In genomic region chr1:225368036-225368552, GRCh38 we compare ENCODE assay signal across 23 cellular contexts.
"Had no signal": no experiment of that assay in that cellular context is flagged by ENCODE, and none has a peak within 500 bp of the region (broad histone marks: within the 10 kb centered on the region; RNA-seq: fewer than 3 reads in every experiment).

No MANE protein-coding gene starts in this region.

- H3K9me3 Mint-ChIP-seq: mesothelial cell of epicardium; naive B cell; natural killer cell; stimulated activated memory B cell treated with anti-CD40 and anti-IgM and Interleukin-4, amounts not matched to agents 10 μg/mL and 1 μg/mL and 100 μg/mL, for 72 hours; stimulated activated naive CD8-positive, alpha-beta T cell treated with anti-CD3 and anti-CD28 coated beads, Interleukin-15, amount 100 ng/mL, for 72 hours; type B pancreatic cell had no signal

- H3K4me1 ChIP-seq: left ventricle myocardium inferior, right atrium auricular region, right lobe of liver, tibial nerve, uterus had no signal

- H3K36me3 Mint-ChIP-seq: mesothelial cell of epicardium; naive B cell; natural killer cell; stimulated activated memory B cell treated with anti-CD40 and anti-IgM and Interleukin-4, amounts not matched to agents 10 μg/mL and 1 μg/mL and 100 μg/mL, for 72 hours; type B pancreatic cell had no signal

- DNase-seq: hippocampal formation; left ventricle myocardium inferior; mesendoderm; naive B cell; natural killer cell; ovary; right lobe of liver; stimulated activated CD4-positive, alpha-beta T cell treated with anti-CD3 and anti-CD28 coated beads, Interleukin-1b, Interleukin-23, amount 100 ng/mL, for 48 hours; stimulated activated CD4-positive, alpha-beta T cell treated with anti-CD3 and anti-CD28 coated beads, Interleukin-2, amount 100 ng/mL, for 48 hours; stimulated activated CD4-positive, alpha-beta T cell treated with anti-CD3 and anti-CD28 coated beads, Interleukin-4, amount 100 ng/mL, for 4 hours; stimulated activated CD8-positive, alpha-beta memory T cell treated with anti-CD3 and anti-CD28 coated beads, Interleukin-4, amount 100 ng/mL, for 48 hours; stimulated activated naive CD4-positive, alpha-beta T cell treated with Interleukin-2 at 50 U/mL for 16 hours; stimulated activated naive CD8-positive, alpha-beta T cell treated with anti-CD3 and anti-CD28 coated beads, Interleukin-15, amount 100 ng/mL, for 72 hours; substantia nigra; uterus had no signal

- ATAC-seq: natural killer cell; right lobe of liver; stimulated activated memory B cell treated with anti-CD40 and anti-IgM and Interleukin-4, amounts not matched to agents 10 μg/mL and 1 μg/mL and 100 μg/mL, for 72 hours; stimulated activated naive CD8-positive, alpha-beta T cell treated with anti-CD3 and anti-CD28 coated beads, Interleukin-15, amount 100 ng/mL, for 72 hours had no signal

- H3K27ac ChIP-seq: left ventricle myocardium inferior, ovary, right atrium auricular region, right lobe of liver, tibial nerve, uterus had no signal

- H3K36me3 ChIP-seq: left ventricle myocardium inferior, ovary, right atrium auricular region, right lobe of liver, tibial nerve, uterus had no signal

- H3K4me3 Mint-ChIP-seq: mesothelial cell of epicardium; naive B cell; natural killer cell; stimulated activated memory B cell treated with anti-CD40 and anti-IgM and Interleukin-4, amounts not matched to agents 10 μg/mL and 1 μg/mL and 100 μg/mL, for 72 hours; stimulated activated naive CD8-positive, alpha-beta T cell treated with anti-CD3 and anti-CD28 coated beads, Interleukin-15, amount 100 ng/mL, for 72 hours; type B pancreatic cell had no signal

- H3K4me1 Mint-ChIP-seq: naive B cell; natural killer cell; stimulated activated memory B cell treated with anti-CD40 and anti-IgM and Interleukin-4, amounts not matched to agents 10 μg/mL and 1 μg/mL and 100 μg/mL, for 72 hours; stimulated activated naive CD8-positive, alpha-beta T cell treated with anti-CD3 and anti-CD28 coated beads, Interleukin-15, amount 100 ng/mL, for 72 hours had no signal

- H3K4me3 ChIP-seq: left ventricle myocardium inferior, lung, ovary, right atrium auricular region, right lobe of liver, smooth muscle cell, tibial nerve, uterus had no signal

- H3K27me3 Mint-ChIP-seq: progenitor cell of endocrine pancreas; stimulated activated memory B cell treated with anti-CD40 and anti-IgM and Interleukin-4, amounts not matched to agents 10 μg/mL and 1 μg/mL and 100 μg/mL, for 72 hours; stimulated activated naive CD8-positive, alpha-beta T cell treated with anti-CD3 and anti-CD28 coated beads, Interleukin-15, amount 100 ng/mL, for 72 hours; type B pancreatic cell had no signal

- H3K27me3 ChIP-seq: ovary, right atrium auricular region, right lobe of liver, tibial nerve, uterus had no signal

- H3K9me3 ChIP-seq: left ventricle myocardium inferior, ovary, right atrium auricular region, right lobe of liver, tibial nerve, uterus had no signal

- H3K27ac Mint-ChIP-seq: mesothelial cell of epicardium; naive B cell; natural killer cell; progenitor cell of endocrine pancreas; stimulated activated memory B cell treated with anti-CD40 and anti-IgM and Interleukin-4, amounts not matched to agents 10 μg/mL and 1 μg/mL and 100 μg/mL, for 72 hours; stimulated activated naive CD8-positive, alpha-beta T cell treated with anti-CD3 and anti-CD28 coated beads, Interleukin-15, amount 100 ng/mL, for 72 hours; type B pancreatic cell had no signal
